In the genomic region with DNA sequence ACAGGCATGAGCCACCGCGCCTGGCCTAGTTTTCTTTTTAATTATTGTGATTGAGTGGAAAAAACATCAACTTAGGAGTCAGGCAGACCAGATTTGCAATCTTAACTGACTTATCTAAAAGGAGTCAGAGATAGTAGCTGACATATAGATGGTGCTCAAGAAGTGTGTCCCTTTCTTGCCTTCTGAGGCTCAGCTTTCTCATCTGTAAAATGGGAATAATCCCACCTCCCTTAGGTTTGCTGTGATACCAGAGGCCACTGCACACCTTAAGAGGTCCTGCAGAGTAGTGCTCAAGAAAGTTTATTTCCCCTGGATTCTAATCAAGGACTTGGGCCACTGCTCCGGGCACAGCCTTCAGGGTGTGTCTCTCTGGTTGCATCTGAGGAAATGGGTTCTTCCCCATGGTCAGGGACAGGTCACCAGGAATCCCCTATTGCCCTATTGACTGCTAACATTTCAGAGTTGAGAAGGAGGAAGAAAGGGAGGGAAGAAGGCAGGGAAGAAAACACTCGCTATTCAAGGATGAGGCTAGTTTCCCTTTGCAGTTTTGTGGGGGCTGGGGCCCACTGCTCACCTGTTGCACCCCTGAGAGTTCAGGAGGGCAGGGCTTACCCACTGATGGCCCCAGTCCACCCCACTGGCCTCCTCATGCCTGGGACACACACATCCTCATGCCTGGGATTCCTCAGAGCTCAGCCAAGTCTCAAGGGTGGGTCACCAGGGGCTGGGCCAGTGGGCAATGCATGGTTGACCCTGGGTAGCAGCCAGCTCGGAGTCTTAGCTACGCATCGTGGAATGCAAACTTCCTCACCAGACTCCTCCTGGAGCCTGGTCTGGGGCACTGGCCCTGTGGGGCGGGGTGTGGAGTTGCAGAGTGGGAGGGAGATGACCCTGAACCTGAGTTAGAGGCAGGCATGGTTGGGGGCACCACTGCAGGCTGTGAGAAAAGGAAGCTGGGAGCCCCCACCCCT, we compare ENCODE assay signal across 17 cellular contexts. TPM values are rescaled to one million over a fixed set of nuclear protein-coding genes. Genes with fewer than 3 reads are reported as not detected.
DNase-seq lines count a peak whose midpoint lies in the region; ATAC-seq and TF ChIP-seq lines count a peak whose summit lies in the region.
"Had no signal": no experiment of that assay in that cellular context is flagged by ENCODE, and none has a peak within 500 bp of the region (broad histone marks: within the 10 kb centered on the region; RNA-seq: fewer than 3 reads in every experiment).

No MANE protein-coding gene starts in this region.

- H3K4me3 Mint-ChIP-seq in Calu3 (ENCODE audit: low read depth, unreplicated experiment): peak overlapping the region; percentile 55
- no peak overlapping the region for H3K4me3 Mint-ChIP-seq in osteocyte (ENCODE audit: unreplicated experiment)
- no peak overlapping the region for H3K4me3 Mint-ChIP-seq in activated T-helper 2 cell treated with anti-CD3 and anti-CD28 coated beads, Interferon-gamma antibody, Interleukin-2, Interleukin-4, amounts not matched to agents 10 μg/mL and 5 μg/mL and 100 μg/mL, durations not matched to agents 14 hours and 24 hours and 36 hours (ENCODE audit: low read depth)
- H3K4me3 Mint-ChIP-seq: stimulated activated memory B cell treated with anti-CD40 and anti-IgM and Interleukin-4, amounts not matched to agents 10 μg/mL and 1 μg/mL and 100 μg/mL, for 72 hours had no signal

- H3K4me1 ChIP-seq in heart right ventricle: peaks cover 0 to 22% (median 6%) of the 10 kb centered on the region in 9 donors

- BruUV-seq in Calu3 (replicated peaks; lab: Mats Ljungman, UMichigan): no TSS peak

- H3K27ac ChIP-seq in heart right ventricle: no peak overlapping the region
- H3K27ac ChIP-seq: WERI-Rb-1 had no signal

- 85 to 90% methylated on average over 8 of the region's 8 CpGs for WGBS in heart right ventricle, 2 donors

- peaks cover 72% of the 10 kb centered on the region for H3K4me1 Mint-ChIP-seq in Calu3 (ENCODE audit: low read depth, unreplicated experiment)
- peaks cover 44% of the 10 kb centered on the region for H3K4me1 Mint-ChIP-seq in osteocyte (ENCODE audit: unreplicated experiment)
- H3K4me1 Mint-ChIP-seq in activated T-helper 2 cell treated with anti-CD3 and anti-CD28 coated beads, Interferon-gamma antibody, Interleukin-2, Interleukin-4, amounts not matched to agents 10 μg/mL and 5 μg/mL and 100 μg/mL, durations not matched to agents 14 hours and 24 hours and 36 hours (ENCODE audit: low read depth): no peaks in the 10 kb centered on the region
- H3K4me1 Mint-ChIP-seq: stimulated activated memory B cell treated with anti-CD40 and anti-IgM and Interleukin-4, amounts not matched to agents 10 μg/mL and 1 μg/mL and 100 μg/mL, for 72 hours had no signal

- H3K27me3 Mint-ChIP-seq in Calu3 (ENCODE audit: unreplicated experiment): no peaks in the 10 kb centered on the region
- H3K27me3 Mint-ChIP-seq in osteocyte (ENCODE audit: unreplicated experiment): no peaks in the 10 kb centered on the region
- H3K27me3 Mint-ChIP-seq in activated T-helper 2 cell treated with anti-CD3 and anti-CD28 coated beads, Interferon-gamma antibody, Interleukin-2, Interleukin-4, amounts not matched to agents 10 μg/mL and 5 μg/mL and 100 μg/mL, durations not matched to agents 14 hours and 24 hours and 36 hours (ENCODE audit: low read depth): peaks cover 6% of the 10 kb centered on the region

- H3K27ac Mint-ChIP-seq in Calu3 (ENCODE audit: unreplicated experiment) (peak overlapping the region; percentile 94), osteocyte (ENCODE audit: unreplicated experiment) (peak overlapping the region; percentile 67)
- no peak overlapping the region for H3K27ac Mint-ChIP-seq in activated T-helper 2 cell treated with anti-CD3 and anti-CD28 coated beads, Interferon-gamma antibody, Interleukin-2, Interleukin-4, amounts not matched to agents 10 μg/mL and 5 μg/mL and 100 μg/mL, durations not matched to agents 14 hours and 24 hours and 36 hours
- H3K27ac Mint-ChIP-seq: stimulated activated memory B cell treated with anti-CD40 and anti-IgM and Interleukin-4, amounts not matched to agents 10 μg/mL and 1 μg/mL and 100 μg/mL, for 72 hours had no signal

- H3K9me3 Mint-ChIP-seq in Calu3 (ENCODE audit: low read depth, unreplicated experiment) (no peaks in the 10 kb centered on the region), osteocyte (ENCODE audit: unreplicated experiment) (no peaks in the 10 kb centered on the region)
- no peaks in the 10 kb centered on the region for H3K9me3 Mint-ChIP-seq in activated T-helper 2 cell treated with anti-CD3 and anti-CD28 coated beads, Interferon-gamma antibody, Interleukin-2, Interleukin-4, amounts not matched to agents 10 μg/mL and 5 μg/mL and 100 μg/mL, durations not matched to agents 14 hours and 24 hours and 36 hours
- H3K9me3 Mint-ChIP-seq: stimulated activated memory B cell treated with anti-CD40 and anti-IgM and Interleukin-4, amounts not matched to agents 10 μg/mL and 1 μg/mL and 100 μg/mL, for 72 hours had no signal

- no peak overlapping the region for H3K4me3 ChIP-seq in fibroblast of the aortic adventitia (ENCODE audit: low read depth, low read length)
- H3K4me3 ChIP-seq in heart right ventricle: no peak overlapping the region
- H3K4me3 ChIP-seq: pancreas had no signal

- H3K36me3 Mint-ChIP-seq in Calu3 (ENCODE audit: insufficient read depth, unreplicated experiment) (peaks cover 88% of the 10 kb centered on the region), osteocyte (ENCODE audit: unreplicated experiment) (peaks cover 3% of the 10 kb centered on the region)
- no peaks in the 10 kb centered on the region for H3K36me3 Mint-ChIP-seq in activated T-helper 2 cell treated with anti-CD3 and anti-CD28 coated beads, Interferon-gamma antibody, Interleukin-2, Interleukin-4, amounts not matched to agents 10 μg/mL and 5 μg/mL and 100 μg/mL, durations not matched to agents 14 hours and 24 hours and 36 hours (ENCODE audit: low read depth)
- H3K36me3 Mint-ChIP-seq: stimulated activated memory B cell treated with anti-CD40 and anti-IgM and Interleukin-4, amounts not matched to agents 10 μg/mL and 1 μg/mL and 100 μg/mL, for 72 hours had no signal

- ATAC-seq in heart right ventricle: no peak
- ATAC-seq: pancreas; stimulated activated memory B cell treated with anti-CD40 and anti-IgM and Interleukin-4, amounts not matched to agents 10 μg/mL and 1 μg/mL and 100 μg/mL, for 72 hours had no signal

- no peaks in the 10 kb centered on the region for H3K27me3 ChIP-seq in heart right ventricle
- H3K27me3 ChIP-seq: pancreas had no signal

- intact Hi-C loops in Calu3 (cut with micrococcal nuclease; ENCODE audit: unreplicated experiment): no loop called here
- intact Hi-C loops in heart right ventricle (cut with DNase I): no loop called here
- intact Hi-C loops in activated T-helper 2 cell treated with anti-CD3 and anti-CD28 coated beads, Interferon-gamma antibody, Interleukin-2, Interleukin-4, amounts not matched to agents 10 μg/mL and 5 μg/mL and 100 μg/mL, durations not matched to agents 14 hours and 24 hours and 36 hours (cut with micrococcal nuclease): no loop called here

- no peak for TF ChIP-seq CTCF in Calu3 (IDR thresholded peaks at IDR 0.05; ENCODE audit: unreplicated experiment)
- TF ChIP-seq CTCF in fibroblast of the aortic adventitia (IDR thresholded peaks at IDR 0.05; ENCODE audit: insufficient read depth, low read length): no peak
- TF ChIP-seq CTCF in osteocyte (IDR thresholded peaks at IDR 0.05): no peak
- TF ChIP-seq CTCF in heart right ventricle (IDR thresholded peaks at IDR 0.05): no peak

- no peaks in the 10 kb centered on the region for H3K36me3 ChIP-seq in heart right ventricle
- H3K36me3 ChIP-seq: WERI-Rb-1 had no signal

- H3K9me3 ChIP-seq in heart right ventricle: no peaks in the 10 kb centered on the region
- H3K9me3 ChIP-seq: pancreas had no signal

- CTCF ChIA-PET in Calu3 (lab: Charles Lee): interaction anchor here (0.7 to 3.3 kb wide), 9 partner anchors 16 to 93 kb away, joined by 3 to 16 read pairs (median 7); partner anchors contain the start of gene C6orf132

- DNase-seq in Calu3 (peak; percentile 80), NCI-H226 (peak; percentile 82), fibroblast of the aortic adventitia (ENCODE audit: low read depth) (peak; percentile 42), osteocyte (ENCODE audit: extremely low spot score, unreplicated experiment) (no peak), NCI-H748 treated with DMSO at 0.1 percent for 48 hours (lab: John Stamatoyannopoulos, UW) (no peak), NCI-H1930 (lab: John Stamatoyannopoulos, UW) (no peak), heart right ventricle (no peak)
- no peak for DNase-seq in activated T-helper 2 cell treated with anti-CD3 and anti-CD28 coated beads, Interferon-gamma antibody, Interleukin-2, Interleukin-4, amounts not matched to agents 10 μg/mL and 5 μg/mL and 100 μg/mL, durations not matched to agents 14 hours and 24 hours and 36 hours (ENCODE audit: low spot score)
- DNase-seq: amniotic stem cell, C1 segment of cervical spinal cord, NCI-H1694, NCI-H774, WERI-Rb-1 had no signal

RNA-seq across cellular contexts. Expression of gene C6orf132, which starts 21.2 kb away (rescaled TPM):
- total RNA-seq in Calu3 (2022) (85.8 and 88.5 TPM in 2 replicates), fibroblast of the aortic adventitia (ENCODE audit: low replicate concordance) (0.63 and 1.4 TPM in 2 replicates), osteocyte (4.0 and 4.3 TPM in 2 replicates), heart right ventricle (1 to 10 TPM in 9 of 10 donors, under 1 TPM in 1; 0.92 to 2.9 (median 2.1) TPM)
- polyA plus RNA-seq in heart right ventricle: 1 to 10 TPM in 1 of 2 donors, under 1 TPM in 1; 0.23 to 1.8 TPM
- total RNA-seq in activated T-helper 2 cell treated with anti-CD3 and anti-CD28 coated beads, Interferon-gamma antibody, Interleukin-2, Interleukin-4, amounts not matched to agents 10 μg/mL and 5 μg/mL and 100 μg/mL, durations not matched to agents 14 hours and 24 hours and 36 hours: 0.09 and 0.23 TPM in 2 replicates
- total RNA-seq: SK-MEL-5 had no signal

RNA-seq across cellular contexts. Expression of gene GUCA1A, which starts 52.0 kb away (rescaled TPM):
- total RNA-seq in Calu3 (2022): not detected in 2 replicates
- total RNA-seq in fibroblast of the aortic adventitia (ENCODE audit: low replicate concordance): not detected in 2 replicates
- total RNA-seq in osteocyte: not detected in 2 replicates
- total RNA-seq in heart right ventricle: not detected
- not detected for polyA plus RNA-seq in heart right ventricle
- total RNA-seq in activated T-helper 2 cell treated with anti-CD3 and anti-CD28 coated beads, Interferon-gamma antibody, Interleukin-2, Interleukin-4, amounts not matched to agents 10 μg/mL and 5 μg/mL and 100 μg/mL, durations not matched to agents 14 hours and 24 hours and 36 hours: 0.16 and 0.18 TPM in 2 replicates
- total RNA-seq: liver, SK-MEL-5 had no signal
- polyA plus RNA-seq: liver, pancreas had no signal

Comparison
In these comparisons a context has a peak if more than half of its experiments do, and no peak if none do; other contexts are left out.
1. DNase-seq: peak in Calu3 (single experiment), NCI-H226 (single experiment) and fibroblast of the aortic adventitia (single experiment); none in osteocyte (single experiment), NCI-H748 treated with DMSO at 0.1 percent for 48 hours (single experiment), NCI-H1930 (0 of 2), heart right ventricle (0 of 2) and activated T-helper 2 cell treated with anti-CD3 and anti-CD28 coated beads, Interferon-gamma antibody, Interleukin-2, Interleukin-4, amounts not matched to agents 10 μg/mL and 5 μg/mL and 100 μg/mL, durations not matched to agents 14 hours and 24 hours and 36 hours (single experiment).
2. RNA of gene C6orf132, which starts 21.2 kb away (total RNA-seq): 85.8 to 88.5 TPM in Calu3; 4.0 to 4.3 TPM in osteocyte, 0.92 to 2.9 TPM in heart right ventricle, 0.63 to 1.4 TPM in fibroblast of the aortic adventitia and 0.09 to 0.23 TPM in activated T-helper 2 cell treated with anti-CD3 and anti-CD28 coated beads, Interferon-gamma antibody, Interleukin-2, Interleukin-4, amounts not matched to agents 10 μg/mL and 5 μg/mL and 100 μg/mL, durations not matched to agents 14 hours and 24 hours and 36 hours; every median in the first group is over 10 times any median in the second.